Comparison of ENCODE assay signal across 2 cellular contexts in the genomic region with DNA sequence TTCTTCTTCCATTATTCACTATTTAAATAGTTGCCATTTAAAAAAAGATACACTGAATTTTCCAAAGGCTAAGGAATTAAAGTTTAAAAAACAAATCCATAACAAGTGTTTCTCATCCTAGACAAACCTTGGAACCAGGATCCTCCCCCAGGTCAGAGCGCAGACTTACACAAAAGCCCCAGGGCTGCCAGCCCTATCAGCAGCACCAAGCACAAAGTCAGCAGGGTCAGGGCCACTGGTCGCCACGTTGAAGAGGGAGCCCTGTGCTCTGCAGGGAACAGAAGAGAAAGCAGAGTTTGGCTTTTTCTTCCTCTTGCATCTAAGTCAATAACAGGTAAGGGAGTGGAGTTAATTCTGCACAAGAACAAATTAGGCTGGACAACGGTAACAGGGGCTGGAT.
TF ChIP-seq lines count a peak whose summit lies in the region.

No MANE protein-coding gene starts in this region.

TF ChIP-seq in H1, 55 proteins besides CTCF, POLR2A, EP300 and RAD21:
- no peak for TF ChIP-seq SIX5 (IDR thresholded peaks at IDR 0.05; ENCODE audit: low read depth, low read length)
- TF ChIP-seq SRF (IDR thresholded peaks at IDR 0.05; ENCODE audit: low read depth, low read length): no peak
- no peak for TF ChIP-seq RXRA (IDR thresholded peaks at IDR 0.05; ENCODE audit: insufficient read depth, low read depth, low read length)
- no peak for TF ChIP-seq SP1 (IDR thresholded peaks at IDR 0.05; ENCODE audit: low read depth, low read length)
- no peak for TF ChIP-seq JUN (IDR thresholded peaks at IDR 0.05; ENCODE audit: low read depth, low read length)
- TF ChIP-seq CBX8 (IDR thresholded peaks at IDR 0.05; ENCODE audit: borderline replicate concordance, low read depth, low read length): no peak
- TF ChIP-seq JUND (IDR thresholded peaks at IDR 0.05; ENCODE audit: low read length): no peak
- no peak for TF ChIP-seq SIN3A (conservative IDR thresholded peaks at IDR 0.05 in 1 of 2, IDR thresholded peaks at IDR 0.05 in 1 of 2; ENCODE audit: low read depth in 1 of 2, low read length in 2 of 2)
- TF ChIP-seq GTF2F1 (IDR thresholded peaks at IDR 0.05; ENCODE audit: borderline replicate concordance, low read depth, low read length): no peak
- no peak for TF ChIP-seq POU5F1 (IDR thresholded peaks at IDR 0.05; ENCODE audit: low read depth, low read length)
- no peak for TF ChIP-seq EGR1 (IDR thresholded peaks at IDR 0.05; ENCODE audit: borderline replicate concordance, low read depth, low read length)
- TF ChIP-seq TBP (IDR thresholded peaks at IDR 0.05; ENCODE audit: low read depth, low read length): no peak
- TF ChIP-seq HDAC6 (IDR thresholded peaks at IDR 0.05; ENCODE audit: low read depth, low read length): no peak
- TF ChIP-seq ASH2L (IDR thresholded peaks at IDR 0.05; ENCODE audit: low read length): no peak
- TF ChIP-seq CREB1 (IDR thresholded peaks at IDR 0.05): no peak
- no peak for TF ChIP-seq TAF7 (optimal IDR thresholded peaks at IDR 0.05; ENCODE audit: borderline replicate concordance, low read depth, low read length)
- TF ChIP-seq BCL11A (IDR thresholded peaks at IDR 0.05; ENCODE audit: low read depth in 2 of 2, low read length in 2 of 2): no peak
- no peak for TF ChIP-seq TCF12 (IDR thresholded peaks at IDR 0.05; ENCODE audit: low read depth, low read length)
- no peak for TF ChIP-seq EZH2 (IDR thresholded peaks at IDR 0.05; ENCODE audit: low read depth, low read length, severe bottlenecking)
- no peak for TF ChIP-seq CHD1 (IDR thresholded peaks at IDR 0.05; ENCODE audit: low read depth, low read length)

TF ChIP-seq in SK-N-SH, 30 proteins besides CTCF, POLR2A, EP300 and RAD21:
- no peak for TF ChIP-seq ELF1 (IDR thresholded peaks at IDR 0.05)
- TF ChIP-seq GABPA (IDR thresholded peaks at IDR 0.05; ENCODE audit: low read depth): no peak
- no peak for TF ChIP-seq SIN3A (IDR thresholded peaks at IDR 0.05; ENCODE audit: borderline replicate concordance, low read depth, low read length)
- TF ChIP-seq CHD2 (IDR thresholded peaks at IDR 0.05; ENCODE audit: low read length, partially characterized antibody): no peak
- no peak for TF ChIP-seq TEAD4 (IDR thresholded peaks at IDR 0.05; ENCODE audit: borderline replicate concordance, insufficient read depth)
- TF ChIP-seq, protein P1, sequence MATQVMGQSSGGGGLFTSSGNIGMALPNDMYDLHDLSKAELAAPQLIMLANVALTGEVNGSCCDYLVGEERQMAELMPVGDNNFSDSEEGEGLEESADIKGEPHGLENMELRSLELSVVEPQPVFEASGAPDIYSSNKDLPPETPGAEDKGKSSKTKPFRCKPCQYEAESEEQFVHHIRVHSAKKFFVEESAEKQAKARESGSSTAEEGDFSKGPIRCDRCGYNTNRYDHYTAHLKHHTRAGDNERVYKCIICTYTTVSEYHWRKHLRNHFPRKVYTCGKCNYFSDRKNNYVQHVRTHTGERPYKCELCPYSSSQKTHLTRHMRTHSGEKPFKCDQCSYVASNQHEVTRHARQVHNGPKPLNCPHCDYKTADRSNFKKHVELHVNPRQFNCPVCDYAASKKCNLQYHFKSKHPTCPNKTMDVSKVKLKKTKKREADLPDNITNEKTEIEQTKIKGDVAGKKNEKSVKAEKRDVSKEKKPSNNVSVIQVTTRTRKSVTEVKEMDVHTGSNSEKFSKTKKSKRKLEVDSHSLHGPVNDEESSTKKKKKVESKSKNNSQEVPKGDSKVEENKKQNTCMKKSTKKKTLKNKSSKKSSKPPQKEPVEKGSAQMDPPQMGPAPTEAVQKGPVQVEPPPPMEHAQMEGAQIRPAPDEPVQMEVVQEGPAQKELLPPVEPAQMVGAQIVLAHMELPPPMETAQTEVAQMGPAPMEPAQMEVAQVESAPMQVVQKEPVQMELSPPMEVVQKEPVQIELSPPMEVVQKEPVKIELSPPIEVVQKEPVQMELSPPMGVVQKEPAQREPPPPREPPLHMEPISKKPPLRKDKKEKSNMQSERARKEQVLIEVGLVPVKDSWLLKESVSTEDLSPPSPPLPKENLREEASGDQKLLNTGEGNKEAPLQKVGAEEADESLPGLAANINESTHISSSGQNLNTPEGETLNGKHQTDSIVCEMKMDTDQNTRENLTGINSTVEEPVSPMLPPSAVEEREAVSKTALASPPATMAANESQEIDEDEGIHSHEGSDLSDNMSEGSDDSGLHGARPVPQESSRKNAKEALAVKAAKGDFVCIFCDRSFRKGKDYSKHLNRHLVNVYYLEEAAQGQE (IDR thresholded peaks at IDR 0.05; ENCODE audit: low read depth, low read length): no peak
- TF ChIP-seq, protein P2, sequence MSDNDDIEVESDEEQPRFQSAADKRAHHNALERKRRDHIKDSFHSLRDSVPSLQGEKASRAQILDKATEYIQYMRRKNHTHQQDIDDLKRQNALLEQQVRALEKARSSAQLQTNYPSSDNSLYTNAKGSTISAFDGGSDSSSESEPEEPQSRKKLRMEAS (IDR thresholded peaks at IDR 0.05; ENCODE audit: low read depth): no peak
- TF ChIP-seq EZH2phosphoT487 (IDR thresholded peaks at IDR 0.05; ENCODE audit: borderline replicate concordance, low read depth): no peak
